Comparison of ENCODE assay signal across 16 cellular contexts in the genomic region with DNA sequence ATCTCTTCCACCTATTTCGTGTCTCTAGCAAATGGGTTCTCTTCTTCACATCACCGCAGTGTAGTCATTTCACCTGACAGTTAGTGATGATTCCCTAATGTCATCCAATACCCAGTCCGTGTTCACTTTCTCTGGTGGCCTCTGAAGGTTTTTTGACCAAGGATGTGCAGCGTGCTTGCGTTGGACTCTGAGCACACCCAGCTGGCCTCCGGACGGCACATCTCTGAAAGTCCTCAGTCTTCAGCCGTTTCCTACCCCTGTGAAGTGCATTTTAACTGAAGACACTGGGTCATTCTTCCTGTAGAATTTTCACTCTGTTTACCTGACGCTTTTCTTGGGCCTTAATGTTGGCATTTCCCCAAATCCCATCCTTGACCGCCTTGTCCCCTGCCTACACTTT.
DNase-seq lines count a peak whose midpoint lies in the region; ATAC-seq and TF ChIP-seq lines count a peak whose summit lies in the region.
"Had no signal": no experiment of that assay in that cellular context is flagged by ENCODE, and none has a peak within 500 bp of the region (broad histone marks: within the 10 kb centered on the region; RNA-seq: fewer than 3 reads in every experiment).

No MANE protein-coding gene starts in this region.

- no peak overlapping the region for H4K8ac ChIP-seq in trophoblast cell (ENCODE audit: low read depth, low read length)

- H3K4me3 ChIP-seq in trophoblast cell (ENCODE audit: low read depth, low read length) = no peak overlapping the region

- H3K18ac ChIP-seq in trophoblast cell (ENCODE audit: low read length) = no peak overlapping the region

- no peaks in the 10 kb centered on the region for H3K4me1 Mint-ChIP-seq in activated CD8-positive, alpha-beta memory T cell treated with anti-CD3 and anti-CD28 coated beads, Interleukin-2, amount 10 ng/mL, durations not matched to agents 7 days and 5 days
- H3K4me1 Mint-ChIP-seq in endothelial cell (ENCODE audit: unreplicated experiment) = peaks cover 29% of the 10 kb centered on the region
- H3K4me1 Mint-ChIP-seq in osteocyte (ENCODE audit: unreplicated experiment) = no peaks in the 10 kb centered on the region
- H3K4me1 Mint-ChIP-seq: CD4-positive, alpha-beta memory T cell had no signal

- no peak overlapping the region for H3K9ac ChIP-seq in trophoblast cell (ENCODE audit: low read length)

- H2AK5ac ChIP-seq in trophoblast cell (ENCODE audit: low read length) = no peak overlapping the region

- no peak overlapping the region for H2AFZ ChIP-seq in trophoblast cell (ENCODE audit: insufficient read depth, low read length, poor library complexity)

- H3K9me3 ChIP-seq in trophoblast cell (ENCODE audit: insufficient read depth, low read depth, low read length) = peaks cover 13% of the 10 kb centered on the region

- H3K27ac ChIP-seq in trophoblast cell (ENCODE audit: low read depth, low read length) = no peak overlapping the region
- H3K27ac ChIP-seq: C4-2B, HL-60 had no signal

- no peaks in the 10 kb centered on the region for H3K27me3 ChIP-seq in trophoblast cell (ENCODE audit: insufficient read depth, low read length)

- no peaks in the 10 kb centered on the region for H3K79me1 ChIP-seq in trophoblast cell (ENCODE audit: low read length)

- H3K4me3 Mint-ChIP-seq in activated CD8-positive, alpha-beta memory T cell treated with anti-CD3 and anti-CD28 coated beads, Interleukin-2, amount 10 ng/mL, durations not matched to agents 7 days and 5 days = no peak overlapping the region
- H3K4me3 Mint-ChIP-seq in endothelial cell (ENCODE audit: unreplicated experiment) (no peak overlapping the region), osteocyte (ENCODE audit: unreplicated experiment) (no peak overlapping the region)
- H3K4me3 Mint-ChIP-seq: CD4-positive, alpha-beta memory T cell; H9 had no signal

- in situ Hi-C loops in GM13977 (cut with MboI; ENCODE audit: low pct_unique_long_range_greater_than_20kb, low sequenced_read_pairs, unreplicated experiment) = no loop called here

- H4K12ac ChIP-seq in trophoblast cell (ENCODE audit: low read depth, low read length) = no peak overlapping the region

- no peaks in the 10 kb centered on the region for H3K4me1 ChIP-seq in trophoblast cell (ENCODE audit: control insufficient read depth in 1 of 2, insufficient read depth in 2 of 2, low read length in 2 of 2)

- H2BK120ac ChIP-seq in trophoblast cell (ENCODE audit: insufficient read depth, low read length, poor library complexity) = no peak overlapping the region

- no peak overlapping the region for H3K4me2 ChIP-seq in trophoblast cell (ENCODE audit: low read length)

- H3K27ac Mint-ChIP-seq in activated CD8-positive, alpha-beta memory T cell treated with anti-CD3 and anti-CD28 coated beads, Interleukin-2, amount 10 ng/mL, durations not matched to agents 7 days and 5 days = no peak overlapping the region
- peak overlapping the region; percentile 16 for H3K27ac Mint-ChIP-seq in endothelial cell (ENCODE audit: unreplicated experiment)
- H3K27ac Mint-ChIP-seq in osteocyte (ENCODE audit: unreplicated experiment) = no peak overlapping the region
- H3K27ac Mint-ChIP-seq: CD4-positive, alpha-beta memory T cell had no signal

- CTCF ChIA-PET in activated CD8-positive, alpha-beta memory T cell treated with anti-CD3 and anti-CD28 coated beads, Interleukin-2, amount 10 ng/mL, durations not matched to agents 7 days and 5 days (lab: Charles Lee) = interaction anchor here (1.1 kb wide), 1 partner anchor 19 kb away, joined by 3 read pairs; no protein-coding TSS in a partner anchor

- H2BK12ac ChIP-seq in trophoblast cell (ENCODE audit: low read length) = no peak overlapping the region

- H4K91ac ChIP-seq in trophoblast cell (ENCODE audit: low read depth, low read length) = no peak overlapping the region

- no peak overlapping the region for H2BK5ac ChIP-seq in trophoblast cell (ENCODE audit: low read depth, low read length, poor library complexity)

- H3K23ac ChIP-seq in trophoblast cell (ENCODE audit: low read length) = no peak overlapping the region

- TF ChIP-seq CTCF in endothelial cell (IDR thresholded peaks at IDR 0.05; ENCODE audit: unreplicated experiment) (no peak), osteocyte (IDR thresholded peaks at IDR 0.05) (no peak), GM13977 (IDR thresholded peaks at IDR 0.05; ENCODE audit: extremely low read depth, insufficient read depth, missing control alignments) (no peak)

- H3K4ac ChIP-seq in trophoblast cell (ENCODE audit: low read depth, low read length) = no peak overlapping the region

- no CpG with 5 or more reads among the region's 10 CpGs for WGBS in trophoblast cell (ENCODE audit: extremely low coverage, insufficient coverage, insufficient read length)

- H3K36me3 Mint-ChIP-seq in activated CD8-positive, alpha-beta memory T cell treated with anti-CD3 and anti-CD28 coated beads, Interleukin-2, amount 10 ng/mL, durations not matched to agents 7 days and 5 days = no peaks in the 10 kb centered on the region
- H3K36me3 Mint-ChIP-seq in endothelial cell (ENCODE audit: low read depth, unreplicated experiment) = peaks cover 5% of the 10 kb centered on the region
- H3K36me3 Mint-ChIP-seq in osteocyte (ENCODE audit: unreplicated experiment) = no peaks in the 10 kb centered on the region
- H3K36me3 Mint-ChIP-seq: CD4-positive, alpha-beta memory T cell had no signal

- no peaks in the 10 kb centered on the region for H3K36me3 ChIP-seq in trophoblast cell (ENCODE audit: control insufficient read depth in 1 of 2, insufficient read depth in 2 of 2, low read length in 2 of 2)

- H3K14ac ChIP-seq in trophoblast cell (ENCODE audit: low read length) = no peak overlapping the region

- peaks cover 2% of the 10 kb centered on the region for H3K27me3 Mint-ChIP-seq in activated CD8-positive, alpha-beta memory T cell treated with anti-CD3 and anti-CD28 coated beads, Interleukin-2, amount 10 ng/mL, durations not matched to agents 7 days and 5 days
- peaks cover 4% of the 10 kb centered on the region for H3K27me3 Mint-ChIP-seq in endothelial cell (ENCODE audit: unreplicated experiment)
- no peaks in the 10 kb centered on the region for H3K27me3 Mint-ChIP-seq in osteocyte (ENCODE audit: unreplicated experiment)

- ATAC-seq in activated CD8-positive, alpha-beta memory T cell treated with anti-CD3 and anti-CD28 coated beads, Interleukin-2, amount 10 ng/mL, durations not matched to agents 7 days and 5 days = no peak
- no peak for ATAC-seq in HG03025 (IDR thresholded peaks at IDR 0.05; ENCODE audit: low FRiP score, unreplicated experiment)

- no peaks in the 10 kb centered on the region for H3K79me2 ChIP-seq in trophoblast cell (ENCODE audit: control insufficient read depth, insufficient read depth, low read length, poor library complexity)

- DNase-seq in activated CD8-positive, alpha-beta memory T cell treated with anti-CD3 and anti-CD28 coated beads, Interleukin-2, amount 50 U/mL, for 48 hours = peak; percentile 10
- no peak for DNase-seq in activated CD8-positive, alpha-beta memory T cell treated with anti-CD3 and anti-CD28 coated beads, Interleukin-2, amount 10 ng/mL, durations not matched to agents 7 days and 5 days
- DNase-seq in endothelial cell (ENCODE audit: low spot score) (no peak), osteocyte (ENCODE audit: extremely low spot score, unreplicated experiment) (peak; percentile 54), trophoblast cell (no peak), GM13977 (ENCODE audit: low spot score) (no peak)
- DNase-seq: ACHN; CD4-positive, alpha-beta memory T cell; DMS153; DMS79 treated with DMSO at 0.1 percent for 48 hours; EL; GOT3; H9 had no signal

- H3K9me3 Mint-ChIP-seq in activated CD8-positive, alpha-beta memory T cell treated with anti-CD3 and anti-CD28 coated beads, Interleukin-2, amount 10 ng/mL, durations not matched to agents 7 days and 5 days (ENCODE audit: low read depth) = peaks cover 5% of the 10 kb centered on the region
- no peaks in the 10 kb centered on the region for H3K9me3 Mint-ChIP-seq in endothelial cell (ENCODE audit: unreplicated experiment)
- H3K9me3 Mint-ChIP-seq in osteocyte (ENCODE audit: unreplicated experiment) = no peaks in the 10 kb centered on the region

Comparison
In these comparisons a context has a peak if more than half of its experiments do, and no peak if none do; other contexts are left out.
1. DNase-seq: peak in activated CD8-positive, alpha-beta memory T cell treated with anti-CD3 and anti-CD28 coated beads, Interleukin-2, amount 50 U/mL, for 48 hours (single experiment) and osteocyte (single experiment); none in activated CD8-positive, alpha-beta memory T cell treated with anti-CD3 and anti-CD28 coated beads, Interleukin-2, amount 10 ng/mL, durations not matched to agents 7 days and 5 days (single experiment), endothelial cell (single experiment), trophoblast cell (0 of 2) and GM13977 (single experiment).